In genomic region chr14:81472096-81472800, GRCh38 we compare ENCODE assay signal across 14 cellular contexts.
DNase-seq lines count a peak whose midpoint lies in the region; ATAC-seq and TF ChIP-seq lines count a peak whose summit lies in the region.
"Had no signal": no experiment of that assay in that cellular context is flagged by ENCODE, and none has a peak within 500 bp of the region (broad histone marks: within the 10 kb centered on the region; RNA-seq: fewer than 3 reads in every experiment).

No MANE protein-coding gene starts in this region.

- peaks cover 60% of the 10 kb centered on the region for H3K4me1 Mint-ChIP-seq in activated CD8-positive, alpha-beta T cell treated with anti-CD3 and anti-CD28 coated beads for 36 hours (ENCODE audit: low read depth)
- H3K4me1 Mint-ChIP-seq in activated CD8-positive, alpha-beta T cell treated with anti-CD3 and anti-CD28 coated beads, Interleukin-2, amount 10 ng/mL, durations not matched to agents 7 days and 5 days (ENCODE audit: low read depth) = peaks cover 67% of the 10 kb centered on the region
- H3K4me1 Mint-ChIP-seq in GM23338 = peaks cover 6% of the 10 kb centered on the region; the same call in 2 of the 3 replicates

- CTCF ChIA-PET in activated CD8-positive, alpha-beta T cell treated with anti-CD3 and anti-CD28 coated beads for 36 hours (lab: Charles Lee) = interaction anchor here (1.0 to 1.5 kb wide), 3 partner anchors 8 to 203 kb away, joined by 3 to 4 read pairs (median 4); no protein-coding TSS in a partner anchor
- CTCF ChIA-PET in activated CD8-positive, alpha-beta T cell treated with anti-CD3 and anti-CD28 coated beads, Interleukin-2, amount 10 ng/mL, durations not matched to agents 7 days and 5 days (lab: Charles Lee) = interaction anchor here (0.9 to 2.7 kb wide), 5 partner anchors 8 to 485 kb away, joined by 3 to 17 read pairs (median 4); no protein-coding TSS in a partner anchor

- H3K4me2 ChIP-seq in GM23338 = no peak overlapping the region

- DNase-seq in activated CD8-positive, alpha-beta T cell treated with anti-CD3 and anti-CD28 coated beads for 36 hours = no peak
- no peak for DNase-seq in activated CD8-positive, alpha-beta T cell treated with anti-CD3 and anti-CD28 coated beads, Interleukin-2, amount 10 ng/mL, durations not matched to agents 7 days and 5 days
- DNase-seq in GM23338 (ENCODE audit: low spot score) (peak; percentile 15), RPMI8226 (peak; percentile 42), fibroblast of peridontal ligament (ENCODE audit: extremely low read depth) (peak; percentile 21), EL (no peak), ascending aorta (ENCODE audit: low spot score in 2 of 2) (no peak), cortex of kidney (lab: John Stamatoyannopoulos, UW) (no peak)
- DNase-seq: NCI-H1105, NCI-H1694 treated with DMSO at 0.1 percent for 48 hours, NCI-H69 had no signal

- H3K36me3 ChIP-seq in GM23338 (ENCODE audit: insufficient read depth) (peaks cover 8% of the 10 kb centered on the region; the same call in 1 of the 2 replicates), ascending aorta (peaks cover 19 to 30% of the 10 kb centered on the region in 2 donors)

- H3K79me2 ChIP-seq in GM23338 (replicated peaks; ENCODE audit: insufficient read depth) = no peaks in the 10 kb centered on the region

- H4K20me1 ChIP-seq in GM23338 (replicated peaks; ENCODE audit: insufficient read depth) = no peaks in the 10 kb centered on the region

- ATAC-seq in activated CD8-positive, alpha-beta T cell treated with anti-CD3 and anti-CD28 coated beads for 36 hours = no peak
- ATAC-seq in activated CD8-positive, alpha-beta T cell treated with anti-CD3 and anti-CD28 coated beads, Interleukin-2, amount 10 ng/mL, durations not matched to agents 7 days and 5 days = no peak
- peak; percentile 38; the same call in 2 of the 3 replicates for ATAC-seq in GM23338
- ATAC-seq: Right ventricle myocardium inferior had no signal

- intact Hi-C loops in activated CD8-positive, alpha-beta T cell treated with anti-CD3 and anti-CD28 coated beads for 36 hours (cut with micrococcal nuclease) = loop anchor here (5.0 kb wide), 2 partner anchors 60 to 255 kb away; partner anchors contain the start of gene SEL1L
- intact Hi-C loops in ascending aorta (cut with DNase I) = no loop called here

- H3K4me3 Mint-ChIP-seq in activated CD8-positive, alpha-beta T cell treated with anti-CD3 and anti-CD28 coated beads for 36 hours = no peak overlapping the region
- no peak overlapping the region for H3K4me3 Mint-ChIP-seq in activated CD8-positive, alpha-beta T cell treated with anti-CD3 and anti-CD28 coated beads, Interleukin-2, amount 10 ng/mL, durations not matched to agents 7 days and 5 days
- H3K4me3 Mint-ChIP-seq in GM23338 = no peak overlapping the region

- no peak overlapping the region for H2AFZ ChIP-seq in GM23338

- H3F3A ChIP-seq in GM23338 (replicated peaks; ENCODE audit: low read depth) = no peaks in the 10 kb centered on the region

- H3K27ac ChIP-seq in GM23338 (ENCODE audit: low read depth) = no peak overlapping the region
- H3K27ac ChIP-seq in ascending aorta = no peak overlapping the region
- H3K27ac ChIP-seq: 22Rv1, C4-2B had no signal

- H3K27me3 ChIP-seq in GM23338 (ENCODE audit: insufficient read depth) = no peaks in the 10 kb centered on the region
- H3K27me3 ChIP-seq in ascending aorta = no peaks in the 10 kb centered on the region

- no peak overlapping the region for H3K4me3 ChIP-seq in GM23338
- H3K4me3 ChIP-seq in ascending aorta = no peak overlapping the region

- H3K4me1 ChIP-seq in GM23338 (ENCODE audit: insufficient read depth) (no peaks in the 10 kb centered on the region), ascending aorta (no peaks in the 10 kb centered on the region)

- H3K36me3 Mint-ChIP-seq in activated CD8-positive, alpha-beta T cell treated with anti-CD3 and anti-CD28 coated beads for 36 hours (ENCODE audit: low read depth) = peaks cover 42% of the 10 kb centered on the region
- H3K36me3 Mint-ChIP-seq in activated CD8-positive, alpha-beta T cell treated with anti-CD3 and anti-CD28 coated beads, Interleukin-2, amount 10 ng/mL, durations not matched to agents 7 days and 5 days (ENCODE audit: low read depth) = peaks cover 57% of the 10 kb centered on the region
- peaks cover 9% of the 10 kb centered on the region; the same call in 2 of the 3 replicates for H3K36me3 Mint-ChIP-seq in GM23338 (ENCODE audit: low read depth)

- POLR2A ChIA-PET in activated CD8-positive, alpha-beta T cell treated with anti-CD3 and anti-CD28 coated beads for 36 hours (lab: Charles Lee) = interaction anchor here (0.7 to 1.7 kb wide), 2 partner anchors 7 to 16 kb away, joined by 3 to 4 read pairs; no protein-coding TSS in a partner anchor
- POLR2A ChIA-PET in activated CD8-positive, alpha-beta T cell treated with anti-CD3 and anti-CD28 coated beads, Interleukin-2, amount 10 ng/mL, durations not matched to agents 7 days and 5 days (lab: Charles Lee) = interaction anchor here (1.4 to 2.8 kb wide), 2 partner anchors 7 to 251 kb away, joined by 4 to 8 read pairs; partner anchors contain the start of gene GTF2A1

- no peaks in the 10 kb centered on the region for H3K9me2 ChIP-seq in GM23338 (ENCODE audit: insufficient read depth)

- peaks cover 2% of the 10 kb centered on the region for H3K9me3 Mint-ChIP-seq in activated CD8-positive, alpha-beta T cell treated with anti-CD3 and anti-CD28 coated beads for 36 hours
- no peaks in the 10 kb centered on the region for H3K9me3 Mint-ChIP-seq in activated CD8-positive, alpha-beta T cell treated with anti-CD3 and anti-CD28 coated beads, Interleukin-2, amount 10 ng/mL, durations not matched to agents 7 days and 5 days (ENCODE audit: insufficient read depth)
- no peaks in the 10 kb centered on the region for H3K9me3 Mint-ChIP-seq in GM23338

- H3K27ac Mint-ChIP-seq in activated CD8-positive, alpha-beta T cell treated with anti-CD3 and anti-CD28 coated beads for 36 hours = peak overlapping the region; percentile 46
- no peak overlapping the region for H3K27ac Mint-ChIP-seq in activated CD8-positive, alpha-beta T cell treated with anti-CD3 and anti-CD28 coated beads, Interleukin-2, amount 10 ng/mL, durations not matched to agents 7 days and 5 days
- H3K27ac Mint-ChIP-seq in GM23338 = no peak overlapping the region

- no peak for TF ChIP-seq CTCF in activated CD8-positive, alpha-beta T cell treated with anti-CD3 and anti-CD28 coated beads for 36 hours (IDR thresholded peaks at IDR 0.05)
- TF ChIP-seq CTCF in GM23338 (conservative IDR thresholded peaks at IDR 0.05; ENCODE audit: low read depth in 2 of 2) (no peak), ascending aorta (IDR thresholded peaks at IDR 0.05) (no peak)

- H3K9me3 ChIP-seq in ascending aorta = no peaks in the 10 kb centered on the region

- H3K27me3 Mint-ChIP-seq in activated CD8-positive, alpha-beta T cell treated with anti-CD3 and anti-CD28 coated beads for 36 hours = no peaks in the 10 kb centered on the region
- no peaks in the 10 kb centered on the region for H3K27me3 Mint-ChIP-seq in activated CD8-positive, alpha-beta T cell treated with anti-CD3 and anti-CD28 coated beads, Interleukin-2, amount 10 ng/mL, durations not matched to agents 7 days and 5 days (ENCODE audit: low read depth)
- H3K27me3 Mint-ChIP-seq in GM23338 (ENCODE audit: insufficient read depth, low read depth, poor library complexity) = peaks cover 5% of the 10 kb centered on the region

TF ChIP-seq in GM23338, 12 proteins besides CTCF, POLR2A, EP300 and RAD21 (continues in another document):
- no peak for TF ChIP-seq EZH2phosphoT487 (IDR thresholded peaks at IDR 0.05; ENCODE audit: unreplicated experiment)
- TF ChIP-seq ETS1 (IDR thresholded peaks at IDR 0.05) = no peak
- TF ChIP-seq ZNF331 (CRISPR knock-in tag; IDR thresholded peaks at IDR 0.05; ENCODE audit: low read depth) = no peak
- TF ChIP-seq, protein P1, sequence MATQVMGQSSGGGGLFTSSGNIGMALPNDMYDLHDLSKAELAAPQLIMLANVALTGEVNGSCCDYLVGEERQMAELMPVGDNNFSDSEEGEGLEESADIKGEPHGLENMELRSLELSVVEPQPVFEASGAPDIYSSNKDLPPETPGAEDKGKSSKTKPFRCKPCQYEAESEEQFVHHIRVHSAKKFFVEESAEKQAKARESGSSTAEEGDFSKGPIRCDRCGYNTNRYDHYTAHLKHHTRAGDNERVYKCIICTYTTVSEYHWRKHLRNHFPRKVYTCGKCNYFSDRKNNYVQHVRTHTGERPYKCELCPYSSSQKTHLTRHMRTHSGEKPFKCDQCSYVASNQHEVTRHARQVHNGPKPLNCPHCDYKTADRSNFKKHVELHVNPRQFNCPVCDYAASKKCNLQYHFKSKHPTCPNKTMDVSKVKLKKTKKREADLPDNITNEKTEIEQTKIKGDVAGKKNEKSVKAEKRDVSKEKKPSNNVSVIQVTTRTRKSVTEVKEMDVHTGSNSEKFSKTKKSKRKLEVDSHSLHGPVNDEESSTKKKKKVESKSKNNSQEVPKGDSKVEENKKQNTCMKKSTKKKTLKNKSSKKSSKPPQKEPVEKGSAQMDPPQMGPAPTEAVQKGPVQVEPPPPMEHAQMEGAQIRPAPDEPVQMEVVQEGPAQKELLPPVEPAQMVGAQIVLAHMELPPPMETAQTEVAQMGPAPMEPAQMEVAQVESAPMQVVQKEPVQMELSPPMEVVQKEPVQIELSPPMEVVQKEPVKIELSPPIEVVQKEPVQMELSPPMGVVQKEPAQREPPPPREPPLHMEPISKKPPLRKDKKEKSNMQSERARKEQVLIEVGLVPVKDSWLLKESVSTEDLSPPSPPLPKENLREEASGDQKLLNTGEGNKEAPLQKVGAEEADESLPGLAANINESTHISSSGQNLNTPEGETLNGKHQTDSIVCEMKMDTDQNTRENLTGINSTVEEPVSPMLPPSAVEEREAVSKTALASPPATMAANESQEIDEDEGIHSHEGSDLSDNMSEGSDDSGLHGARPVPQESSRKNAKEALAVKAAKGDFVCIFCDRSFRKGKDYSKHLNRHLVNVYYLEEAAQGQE (IDR thresholded peaks at IDR 0.05; ENCODE audit: unreplicated experiment) = no peak

Comparison
In these comparisons a context has a peak if more than half of its experiments do, and no peak if none do; other contexts are left out.
1. DNase-seq: peak in GM23338 (single experiment), RPMI8226 (single experiment) and fibroblast of peridontal ligament (single experiment); none in activated CD8-positive, alpha-beta T cell treated with anti-CD3 and anti-CD28 coated beads for 36 hours (single experiment), activated CD8-positive, alpha-beta T cell treated with anti-CD3 and anti-CD28 coated beads, Interleukin-2, amount 10 ng/mL, durations not matched to agents 7 days and 5 days (single experiment), EL (single experiment), ascending aorta (0 of 2) and cortex of kidney (single experiment).